22 cellular contexts compared by ENCODE assay signal in the genomic region with DNA sequence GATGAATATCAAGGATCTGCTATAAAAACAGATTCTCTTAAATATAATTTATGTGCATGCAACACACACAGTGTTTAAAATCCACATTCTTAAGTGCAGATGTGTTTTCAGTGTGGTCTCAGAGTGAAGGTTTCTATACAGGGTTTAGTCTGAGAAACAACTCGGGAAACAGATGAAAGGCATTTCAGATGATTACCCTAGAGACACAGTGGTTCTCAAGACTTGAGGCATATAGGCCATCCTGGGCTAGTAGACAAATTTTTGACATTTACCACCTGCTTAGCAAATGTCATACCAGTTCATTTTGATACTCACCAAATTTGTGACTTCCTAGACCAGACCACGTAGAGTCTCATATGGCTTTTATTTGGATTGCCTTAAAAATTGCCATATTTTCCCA.
DNase-seq lines count a peak whose midpoint lies in the region; ATAC-seq and TF ChIP-seq lines count a peak whose summit lies in the region.
"Had no signal": no experiment of that assay in that cellular context is flagged by ENCODE, and none has a peak within 500 bp of the region (broad histone marks: within the 10 kb centered on the region; RNA-seq: fewer than 3 reads in every experiment).

No MANE protein-coding gene starts in this region.

- H3K4me2 ChIP-seq in BLaER1: peak overlapping the region; percentile 33; the same call in 1 of the 2 replicates

- 92 to 94% methylated on average over 2 of the region's 2 CpGs for WGBS in lower leg skin, 2 donors

- no peak for TF ChIP-seq POLR2A in lower leg skin (IDR thresholded peaks at IDR 0.05)

- no peak overlapping the region for H3K9ac ChIP-seq in BLaER1

- no peaks in the 10 kb centered on the region for H3K36me3 ChIP-seq in BLaER1
- no peaks in the 10 kb centered on the region for H3K36me3 ChIP-seq in RWPE2 (ENCODE audit: low read depth)
- H3K36me3 ChIP-seq: prostate gland, sigmoid colon had no signal

- TF ChIP-seq CTCF in RWPE2 (IDR thresholded peaks at IDR 0.05; ENCODE audit: poor library complexity, severe bottlenecking): no peak
- TF ChIP-seq CTCF in lower leg skin (IDR thresholded peaks at IDR 0.05): no peak

- DNase-seq in RWPE2 (ENCODE audit: low spot score): no peak
- DNase-seq in lower leg skin (ENCODE audit: low spot score in 2 of 2): no peak
- DNase-seq in left cardiac atrium: no peak
- DNase-seq: activated CD4-positive, alpha-beta T cell treated with anti-CD3 and anti-CD28 coated beads, Interleukin-2, amount 50 U/mL, for 1 hour; activated CD8-positive, alpha-beta memory T cell treated with anti-CD3 and anti-CD28 coated beads, Interleukin-2, amount 10 ng/mL, durations not matched to agents 7 days and 5 days; activated naive CD4-positive, alpha-beta T cell treated with anti-CD3 and anti-CD28 coated beads, Interleukin-2, amount 10 ng/mL, durations not matched to agents 7 days and 5 days; amygdala; H9; left ventricle myocardium superior; NCI-H1092; NCI-H187; NCI-H526 treated with DMSO at 0.1 percent for 48 hours; SHP77; sigmoid colon; stimulated activated naive CD8-positive, alpha-beta T cell treated with anti-CD3 and anti-CD28 coated beads, Interleukin-15, Interleukin-2, amounts not matched to agents 100 U/mL and 50 U/mL, for 24 hours; testis had no signal

- H4K20me1 ChIP-seq in BLaER1: no peaks in the 10 kb centered on the region

- no peaks in the 10 kb centered on the region for H3K27me3 ChIP-seq in BLaER1
- no peaks in the 10 kb centered on the region for H3K27me3 ChIP-seq in RWPE2 (ENCODE audit: insufficient read depth, poor library complexity, severe bottlenecking)
- H3K27me3 ChIP-seq: sigmoid colon, testis had no signal

- no peak overlapping the region for H3K27ac ChIP-seq in BLaER1
- H3K27ac ChIP-seq in RWPE2 (ENCODE audit: poor library complexity, severe bottlenecking): peak overlapping the region; percentile 39
- H3K27ac ChIP-seq: prostate gland, testis had no signal

- peak; percentile 59 for ATAC-seq in GM18868 (IDR thresholded peaks at IDR 0.05; ENCODE audit: unreplicated experiment)
- ATAC-seq in HG02870 (IDR thresholded peaks at IDR 0.05; ENCODE audit: unreplicated experiment): peak; percentile 61
- ATAC-seq in RWPE2 (ENCODE audit: low read depth): no peak
- no peak for ATAC-seq in HG02623 (IDR thresholded peaks at IDR 0.05; ENCODE audit: unreplicated experiment)
- no peak for ATAC-seq in GM19351 (IDR thresholded peaks at IDR 0.05; ENCODE audit: unreplicated experiment)
- ATAC-seq in left cardiac atrium: no peak
- ATAC-seq: activated CD8-positive, alpha-beta memory T cell treated with anti-CD3 and anti-CD28 coated beads, Interleukin-2, amount 10 ng/mL, durations not matched to agents 7 days and 5 days; stimulated activated naive CD8-positive, alpha-beta T cell treated with anti-CD3 and anti-CD28 coated beads, Interleukin-15, Interleukin-2, amounts not matched to agents 100 U/mL and 50 U/mL, for 24 hours had no signal

- H3K9me3 ChIP-seq in BLaER1 (no peaks in the 10 kb centered on the region), RWPE2 (ENCODE audit: severe bottlenecking) (no peaks in the 10 kb centered on the region)
- H3K9me3 ChIP-seq: prostate gland, sigmoid colon, testis had no signal

- H3K4me1 ChIP-seq in BLaER1 (peaks cover 44% of the 10 kb centered on the region), RWPE2 (ENCODE audit: insufficient read depth, poor library complexity, severe bottlenecking) (peaks cover 36% of the 10 kb centered on the region)
- H3K4me1 ChIP-seq: prostate gland, testis had no signal

- H3K4me3 ChIP-seq in BLaER1: no peak overlapping the region
- H3K4me3 ChIP-seq in RWPE2 (ENCODE audit: severe bottlenecking): no peak overlapping the region
- H3K4me3 ChIP-seq in lower leg skin (ENCODE audit: low read depth, poor library complexity, severe bottlenecking): no peak overlapping the region
- H3K4me3 ChIP-seq: prostate gland, sigmoid colon, testis had no signal

- intact Hi-C loops in lower leg skin (cut with DNase I; ENCODE audit: low total_unique reads): no loop called here
- intact Hi-C loops in left cardiac atrium (cut with DNase I): no loop called here

Comparison
In these comparisons a context has a peak if more than half of its experiments do, and no peak if none do; other contexts are left out.
1. ATAC-seq: peak in GM18868 (single experiment) and HG02870 (single experiment); none in RWPE2 (single experiment), HG02623 (single experiment), GM19351 (single experiment) and left cardiac atrium (0 of 2).